Comparison of ENCODE assay signal across 1 cellular context in genomic region chr1:1533894-1534291, GRCh38. TPM values are rescaled to one million over a fixed set of nuclear protein-coding genes. Genes with fewer than 3 reads are reported as not detected.
"Had no signal": no experiment of that assay in that cellular context is flagged by ENCODE, and none has a peak within 500 bp of the region (broad histone marks: within the 10 kb centered on the region; RNA-seq: fewer than 3 reads in every experiment).

No MANE protein-coding gene starts in this region.

RNA-seq across cellular contexts. Expression of gene TMEM240, which starts 6.5 kb away (rescaled TPM):
- polyA plus RNA-seq: IgD-negative memory B cell had no signal
